1 cellular context compared by ENCODE assay signal in genomic region chr6:150600302-150601017, GRCh38.
A peak's percentile ranks its signal among the peaks of the same experiment; 100 is the strongest.
TF ChIP-seq lines count a peak whose summit lies in the region.

No MANE protein-coding gene starts in this region.

TF ChIP-seq in GM12878, 131 proteins besides CTCF, POLR2A, EP300 and RAD21 (continued from another document):
- TF ChIP-seq CREB1 (IDR thresholded peaks at IDR 0.05; ENCODE audit: low read depth) (no peak), SIX5 (IDR thresholded peaks at IDR 0.05; ENCODE audit: low read depth, low read length, severe bottlenecking) (no peak), SPI1 (IDR thresholded peaks at IDR 0.05; ENCODE audit: borderline replicate concordance, insufficient read depth, low read depth, low read length) (no peak), GABPA (IDR thresholded peaks at IDR 0.05; ENCODE audit: low read depth) (no peak), RFX5 (IDR thresholded peaks at IDR 0.05; ENCODE audit: low read depth, low read length) (no peak), IKZF1 (conservative IDR thresholded peaks at IDR 0.05) (peak; percentile 62), RELA (IDR thresholded peaks at IDR 0.05; ENCODE audit: borderline replicate concordance, partially characterized antibody) (no peak), YY1 (IDR thresholded peaks at IDR 0.05; ENCODE audit: low read depth, low read length) (no peak), TCF3 (IDR thresholded peaks at IDR 0.05; ENCODE audit: borderline replicate concordance, insufficient read depth, low read depth, low read length) (0 out of 2 replicates have a peak, but pooled peaks have one; percentile 13), TAF1 (IDR thresholded peaks at IDR 0.05; ENCODE audit: borderline replicate concordance, low read depth, low read length) (no peak), MTA3 (IDR thresholded peaks at IDR 0.05; ENCODE audit: borderline replicate concordance, low read length) (no peak), FOS (IDR thresholded peaks at IDR 0.05; ENCODE audit: borderline replicate concordance, extremely low read depth, insufficient read length) (no peak), NRF1 (conservative IDR thresholded peaks at IDR 0.05; ENCODE audit: low read depth, low read length) (no peak), USF2 (IDR thresholded peaks at IDR 0.05; ENCODE audit: borderline replicate concordance, low read depth, low read length) (no peak), FOXM1 (IDR thresholded peaks at IDR 0.05; ENCODE audit: low read depth, low read length) (no peak), NR2C1 (IDR thresholded peaks at IDR 0.05) (no peak), ZNF274 (IDR thresholded peaks at IDR 0.05; ENCODE audit: insufficient read depth, insufficient read length) (no peak), BACH1 (IDR thresholded peaks at IDR 0.05; ENCODE audit: borderline replicate concordance) (no peak), GATAD2B (conservative IDR thresholded peaks at IDR 0.05; ENCODE audit: low read depth) (peak; percentile 57; the same call in 1 of the 2 replicates), EZH2 (IDR thresholded peaks at IDR 0.05; ENCODE audit: borderline replicate concordance, control insufficient read depth, low read depth, low read length) (no peak), NR2F1 (conservative IDR thresholded peaks at IDR 0.05) (no peak; the same call in 1 of the 2 replicates)
- TF ChIP-seq, protein P1, sequence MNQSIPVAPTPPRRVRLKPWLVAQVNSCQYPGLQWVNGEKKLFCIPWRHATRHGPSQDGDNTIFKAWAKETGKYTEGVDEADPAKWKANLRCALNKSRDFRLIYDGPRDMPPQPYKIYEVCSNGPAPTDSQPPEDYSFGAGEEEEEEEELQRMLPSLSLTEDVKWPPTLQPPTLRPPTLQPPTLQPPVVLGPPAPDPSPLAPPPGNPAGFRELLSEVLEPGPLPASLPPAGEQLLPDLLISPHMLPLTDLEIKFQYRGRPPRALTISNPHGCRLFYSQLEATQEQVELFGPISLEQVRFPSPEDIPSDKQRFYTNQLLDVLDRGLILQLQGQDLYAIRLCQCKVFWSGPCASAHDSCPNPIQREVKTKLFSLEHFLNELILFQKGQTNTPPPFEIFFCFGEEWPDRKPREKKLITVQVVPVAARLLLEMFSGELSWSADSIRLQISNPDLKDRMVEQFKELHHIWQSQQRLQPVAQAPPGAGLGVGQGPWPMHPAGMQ (IDR thresholded peaks at IDR 0.05; ENCODE audit: borderline replicate concordance) = no peak
- TF ChIP-seq, protein P2, sequence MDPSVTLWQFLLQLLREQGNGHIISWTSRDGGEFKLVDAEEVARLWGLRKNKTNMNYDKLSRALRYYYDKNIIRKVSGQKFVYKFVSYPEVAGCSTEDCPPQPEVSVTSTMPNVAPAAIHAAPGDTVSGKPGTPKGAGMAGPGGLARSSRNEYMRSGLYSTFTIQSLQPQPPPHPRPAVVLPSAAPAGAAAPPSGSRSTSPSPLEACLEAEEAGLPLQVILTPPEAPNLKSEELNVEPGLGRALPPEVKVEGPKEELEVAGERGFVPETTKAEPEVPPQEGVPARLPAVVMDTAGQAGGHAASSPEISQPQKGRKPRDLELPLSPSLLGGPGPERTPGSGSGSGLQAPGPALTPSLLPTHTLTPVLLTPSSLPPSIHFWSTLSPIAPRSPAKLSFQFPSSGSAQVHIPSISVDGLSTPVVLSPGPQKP (IDR thresholded peaks at IDR 0.05; ENCODE audit: low read depth, low read length) = no peak
- TF ChIP-seq, protein P3, sequence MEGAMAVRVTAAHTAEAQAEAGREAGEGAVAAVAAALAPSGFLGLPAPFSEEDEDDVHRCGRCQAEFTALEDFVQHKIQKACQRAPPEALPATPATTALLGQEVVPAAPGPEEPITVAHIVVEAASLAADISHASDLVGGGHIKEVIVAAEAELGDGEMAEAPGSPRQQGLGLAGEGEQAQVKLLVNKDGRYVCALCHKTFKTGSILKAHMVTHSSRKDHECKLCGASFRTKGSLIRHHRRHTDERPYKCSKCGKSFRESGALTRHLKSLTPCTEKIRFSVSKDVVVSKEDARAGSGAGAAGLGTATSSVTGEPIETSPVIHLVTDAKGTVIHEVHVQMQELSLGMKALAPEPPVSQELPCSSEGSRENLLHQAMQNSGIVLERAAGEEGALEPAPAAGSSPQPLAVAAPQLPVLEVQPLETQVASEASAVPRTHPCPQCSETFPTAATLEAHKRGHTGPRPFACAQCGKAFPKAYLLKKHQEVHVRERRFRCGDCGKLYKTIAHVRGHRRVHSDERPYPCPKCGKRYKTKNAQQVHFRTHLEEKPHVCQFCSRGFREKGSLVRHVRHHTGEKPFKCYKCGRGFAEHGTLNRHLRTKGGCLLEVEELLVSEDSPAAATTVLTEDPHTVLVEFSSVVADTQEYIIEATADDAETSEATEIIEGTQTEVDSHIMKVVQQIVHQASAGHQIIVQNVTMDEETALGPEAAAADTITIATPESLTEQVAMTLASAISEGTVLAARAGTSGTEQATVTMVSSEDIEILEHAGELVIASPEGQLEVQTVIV (IDR thresholded peaks at IDR 0.05; ENCODE audit: borderline replicate concordance, partially characterized antibody) = no peak
